15 cellular contexts compared by ENCODE assay signal in genomic region chr7:74042746-74043522, GRCh38. TPM values are rescaled to one million over a fixed set of nuclear protein-coding genes. Genes with fewer than 3 reads are reported as not detected.
DNase-seq lines count a peak whose midpoint lies in the region; TF ChIP-seq lines count a peak whose summit lies in the region.
"Had no signal": no experiment of that assay in that cellular context is flagged by ENCODE, and none has a peak within 500 bp of the region (broad histone marks: within the 10 kb centered on the region; RNA-seq: fewer than 3 reads in every experiment).

No MANE protein-coding gene starts in this region.

- H3K9ac ChIP-seq in ES-I3 (ENCODE audit: low read depth, low read length) = peak overlapping the region; percentile 0; the same call in 1 of the 2 replicates

- no peak overlapping the region for H3K4me3 Mint-ChIP-seq in activated T-helper 1 cell treated with anti-CD3 and anti-CD28 coated beads, Interleukin-12 subunit alpha, Interleukin-12 subunit beta, Interleukin-2, Interleukin-4 antibody, amounts not matched to agents 30 ng/mL and 10 ng/mL and 1 ng/mL, durations not matched to agents 14 hours and 24 hours and 36 hours
- H3K4me3 Mint-ChIP-seq in T-helper 2 cell treated with Interferon-gamma antibody and Interleukin-4, amounts not matched to agents 5 μg/mL and 100 μg/mL, for 36 hours = no peak overlapping the region
- H3K4me3 Mint-ChIP-seq: CD8-positive, alpha-beta T cell; stimulated activated naive CD8-positive, alpha-beta T cell treated with anti-CD3 and anti-CD28 coated beads, Interleukin-15, Interleukin-2, amounts not matched to agents 100 ng/mL and 50 ng/mL, for 24 hours had no signal

- no peak overlapping the region for H3K27ac Mint-ChIP-seq in activated T-helper 1 cell treated with anti-CD3 and anti-CD28 coated beads, Interleukin-12 subunit alpha, Interleukin-12 subunit beta, Interleukin-2, Interleukin-4 antibody, amounts not matched to agents 30 ng/mL and 10 ng/mL and 1 ng/mL, durations not matched to agents 14 hours and 24 hours and 36 hours
- H3K27ac Mint-ChIP-seq in T-helper 2 cell treated with Interferon-gamma antibody and Interleukin-4, amounts not matched to agents 5 μg/mL and 100 μg/mL, for 36 hours = no peak overlapping the region
- H3K27ac Mint-ChIP-seq: activated naive CD4-positive, alpha-beta T cell treated with anti-CD3 and anti-CD28 coated beads, Interleukin-2, amount 50 U/mL, for 72 hours; CD8-positive, alpha-beta T cell; stimulated activated naive CD8-positive, alpha-beta T cell treated with anti-CD3 and anti-CD28 coated beads, Interleukin-15, Interleukin-2, amounts not matched to agents 100 ng/mL and 50 ng/mL, for 24 hours had no signal

- H3K36me3 Mint-ChIP-seq in activated T-helper 1 cell treated with anti-CD3 and anti-CD28 coated beads, Interleukin-12 subunit alpha, Interleukin-12 subunit beta, Interleukin-2, Interleukin-4 antibody, amounts not matched to agents 30 ng/mL and 10 ng/mL and 1 ng/mL, durations not matched to agents 14 hours and 24 hours and 36 hours (ENCODE audit: low read depth) = no peaks in the 10 kb centered on the region
- H3K36me3 Mint-ChIP-seq in T-helper 2 cell treated with Interferon-gamma antibody and Interleukin-4, amounts not matched to agents 5 μg/mL and 100 μg/mL, for 36 hours (ENCODE audit: low read depth) = no peaks in the 10 kb centered on the region
- H3K36me3 Mint-ChIP-seq: activated naive CD4-positive, alpha-beta T cell treated with anti-CD3 and anti-CD28 coated beads, Interleukin-2, amount 50 U/mL, for 72 hours; CD8-positive, alpha-beta T cell had no signal

- H3K4me1 ChIP-seq in ES-I3 (ENCODE audit: insufficient read depth, low read length) (peaks cover 24% of the 10 kb centered on the region; the same call in 1 of the 2 replicates), SJCRH30 (peaks cover 55% of the 10 kb centered on the region), adrenal gland (replicated peaks in 1 of 2) (no peaks in the 10 kb centered on the region)

- no peak overlapping the region for H3K4me3 ChIP-seq in SJCRH30
- peak overlapping the region; percentile 20 for H3K4me3 ChIP-seq in retinal pigment epithelial cell (ENCODE audit: low read length)
- no peak overlapping the region for H3K4me3 ChIP-seq in adrenal gland

- DNase-seq in SJCRH30 (no peak), hypothalamus (lab: John Stamatoyannopoulos, UW) (peak in 26 of 51 donors; percentile 2 to 69 (median 28)), retinal pigment epithelial cell (ENCODE audit: low read depth) (no peak), adrenal gland (no peak), HuH-7.5 (ENCODE audit: low spot score) (no peak)
- DNase-seq in activated T-helper 1 cell treated with anti-CD3 and anti-CD28 coated beads, Interleukin-12 subunit alpha, Interleukin-12 subunit beta, Interleukin-2, Interleukin-4 antibody, amounts not matched to agents 30 ng/mL and 10 ng/mL and 1 ng/mL, durations not matched to agents 14 hours and 24 hours and 36 hours (ENCODE audit: low spot score) = no peak
- no peak for DNase-seq in T-helper 2 cell treated with Interferon-gamma antibody and Interleukin-4, amounts not matched to agents 5 μg/mL and 100 μg/mL, for 36 hours (ENCODE audit: low spot score)
- DNase-seq: activated CD4-positive, alpha-beta T cell treated with anti-CD3 and anti-CD28 coated beads, Interleukin-2, amount 50 U/mL, for 4 hours; CD8-positive, alpha-beta T cell; NCI-H1105; NCI-H774; T-helper 1 cell had no signal

- no peak for TF ChIP-seq POLR2A in adrenal gland (IDR thresholded peaks at IDR 0.05)

- intact Hi-C loops in activated T-helper 1 cell treated with anti-CD3 and anti-CD28 coated beads, Interleukin-12 subunit alpha, Interleukin-12 subunit beta, Interleukin-2, Interleukin-4 antibody, amounts not matched to agents 30 ng/mL and 10 ng/mL and 1 ng/mL, durations not matched to agents 14 hours and 24 hours and 36 hours (cut with micrococcal nuclease) = no loop called here
- intact Hi-C loops in adrenal gland (cut with DNase I) = no loop called here

- H3K27me3 ChIP-seq in SJCRH30 (no peaks in the 10 kb centered on the region), adrenal gland (no peaks in the 10 kb centered on the region)

- TF ChIP-seq CTCF in retinal pigment epithelial cell (conservative IDR thresholded peaks at IDR 0.05; ENCODE audit: low read depth, low read length) (no peak), adrenal gland (IDR thresholded peaks at IDR 0.05) (no peak)

- peak overlapping the region; percentile 64; the same call in 1 of the 2 replicates for H3K27ac ChIP-seq in SJCRH30
- no peak overlapping the region for H3K27ac ChIP-seq in adrenal gland

- H3K9me3 ChIP-seq in ES-I3 (ENCODE audit: control insufficient read depth, insufficient read depth, low read length) (no peaks in the 10 kb centered on the region), SJCRH30 (replicated peaks) (no peaks in the 10 kb centered on the region), adrenal gland (replicated peaks in 1 of 3) (no peaks in the 10 kb centered on the region)

- peaks cover 2% of the 10 kb centered on the region for H3K27me3 Mint-ChIP-seq in activated T-helper 1 cell treated with anti-CD3 and anti-CD28 coated beads, Interleukin-12 subunit alpha, Interleukin-12 subunit beta, Interleukin-2, Interleukin-4 antibody, amounts not matched to agents 30 ng/mL and 10 ng/mL and 1 ng/mL, durations not matched to agents 14 hours and 24 hours and 36 hours (ENCODE audit: insufficient read depth)
- H3K27me3 Mint-ChIP-seq in T-helper 2 cell treated with Interferon-gamma antibody and Interleukin-4, amounts not matched to agents 5 μg/mL and 100 μg/mL, for 36 hours (ENCODE audit: low read depth) = no peaks in the 10 kb centered on the region
- H3K27me3 Mint-ChIP-seq: stimulated activated naive CD8-positive, alpha-beta T cell treated with anti-CD3 and anti-CD28 coated beads, Interleukin-15, Interleukin-2, amounts not matched to agents 100 ng/mL and 50 ng/mL, for 24 hours had no signal

- no peaks in the 10 kb centered on the region for H3K9me3 Mint-ChIP-seq in activated T-helper 1 cell treated with anti-CD3 and anti-CD28 coated beads, Interleukin-12 subunit alpha, Interleukin-12 subunit beta, Interleukin-2, Interleukin-4 antibody, amounts not matched to agents 30 ng/mL and 10 ng/mL and 1 ng/mL, durations not matched to agents 14 hours and 24 hours and 36 hours
- H3K9me3 Mint-ChIP-seq in T-helper 2 cell treated with Interferon-gamma antibody and Interleukin-4, amounts not matched to agents 5 μg/mL and 100 μg/mL, for 36 hours = no peaks in the 10 kb centered on the region
- H3K9me3 Mint-ChIP-seq: activated naive CD4-positive, alpha-beta T cell treated with anti-CD3 and anti-CD28 coated beads, Interleukin-2, amount 50 U/mL, for 72 hours; CD8-positive, alpha-beta T cell; stimulated activated naive CD8-positive, alpha-beta T cell treated with anti-CD3 and anti-CD28 coated beads, Interleukin-15, Interleukin-2, amounts not matched to agents 100 ng/mL and 50 ng/mL, for 24 hours had no signal

- no peaks in the 10 kb centered on the region for H3K4me1 Mint-ChIP-seq in activated T-helper 1 cell treated with anti-CD3 and anti-CD28 coated beads, Interleukin-12 subunit alpha, Interleukin-12 subunit beta, Interleukin-2, Interleukin-4 antibody, amounts not matched to agents 30 ng/mL and 10 ng/mL and 1 ng/mL, durations not matched to agents 14 hours and 24 hours and 36 hours (ENCODE audit: low read depth)
- H3K4me1 Mint-ChIP-seq in T-helper 2 cell treated with Interferon-gamma antibody and Interleukin-4, amounts not matched to agents 5 μg/mL and 100 μg/mL, for 36 hours (ENCODE audit: low read depth) = no peaks in the 10 kb centered on the region

- H3K36me3 ChIP-seq in ES-I3 (ENCODE audit: insufficient read depth, low read length) (no peaks in the 10 kb centered on the region), SJCRH30 (peaks cover 5% of the 10 kb centered on the region; the same call in 1 of the 2 replicates), adrenal gland (replicated peaks in 1 of 2) (no peaks in the 10 kb centered on the region)

- WGBS in adrenal gland, 4 donors = 63 to 78% (median 76%) methylated on average over 13 to 24 of the region's 24 CpGs

RNA-seq across cellular contexts. Expression of gene ELN, which starts 15.0 kb away (rescaled TPM):
- total RNA-seq in SJCRH30 (2014; rRNA removed; shearing (Covaris generic)) = 100 and 110 TPM in 2 replicates
- total RNA-seq in activated T-helper 1 cell treated with anti-CD3 and anti-CD28 coated beads, Interleukin-12 subunit alpha, Interleukin-12 subunit beta, Interleukin-2, Interleukin-4 antibody, amounts not matched to agents 30 ng/mL and 10 ng/mL and 1 ng/mL, durations not matched to agents 14 hours and 24 hours and 36 hours = not detected in 2 replicates
- 10 to 100 TPM in 6 of 8 donors, 1 to 10 TPM in 2; 7.0 to 25.6 (median 14.6) TPM for total RNA-seq in adrenal gland
- polyA plus RNA-seq in adrenal gland = 100 to 1,000 TPM in 1 of 3 donors, 10 to 100 TPM in 1, 1 to 10 TPM in 1; 4.6 to 107 (median 33.4) TPM
- total RNA-seq: activated naive CD4-positive, alpha-beta T cell treated with anti-CD3 and anti-CD28 coated beads, Interleukin-2, amount 50 U/mL, for 72 hours; CD8-positive, alpha-beta T cell had no signal

RNA-seq across cellular contexts. Expression of gene LIMK1, which starts 40.7 kb away (rescaled TPM):
- 43.2 and 43.4 TPM in 2 replicates for total RNA-seq in SJCRH30 (2014; rRNA removed; shearing (Covaris generic))
- 24.3 and 25.2 TPM in 2 replicates for total RNA-seq in activated T-helper 1 cell treated with anti-CD3 and anti-CD28 coated beads, Interleukin-12 subunit alpha, Interleukin-12 subunit beta, Interleukin-2, Interleukin-4 antibody, amounts not matched to agents 30 ng/mL and 10 ng/mL and 1 ng/mL, durations not matched to agents 14 hours and 24 hours and 36 hours
- 10 to 100 TPM; 17.7 to 32.1 (median 21.4) TPM for total RNA-seq in adrenal gland
- polyA plus RNA-seq in adrenal gland = 10 to 100 TPM in 1 of 3 donors, 1 to 10 TPM in 2; 7.2 to 18.6 (median 8.9) TPM

Comparison
In these comparisons a context has a peak if more than half of its experiments do, and no peak if none do; other contexts are left out.
1. DNase-seq: peak in hypothalamus (26 of 51); none in SJCRH30 (0 of 2), retinal pigment epithelial cell (single experiment), activated T-helper 1 cell treated with anti-CD3 and anti-CD28 coated beads, Interleukin-12 subunit alpha, Interleukin-12 subunit beta, Interleukin-2, Interleukin-4 antibody, amounts not matched to agents 30 ng/mL and 10 ng/mL and 1 ng/mL, durations not matched to agents 14 hours and 24 hours and 36 hours (single experiment), T-helper 2 cell treated with Interferon-gamma antibody and Interleukin-4, amounts not matched to agents 5 μg/mL and 100 μg/mL, for 36 hours (single experiment), adrenal gland (0 of 7) and HuH-7.5 (single experiment).